ENCODE assay signal across 1 cellular context in the genomic region with DNA sequence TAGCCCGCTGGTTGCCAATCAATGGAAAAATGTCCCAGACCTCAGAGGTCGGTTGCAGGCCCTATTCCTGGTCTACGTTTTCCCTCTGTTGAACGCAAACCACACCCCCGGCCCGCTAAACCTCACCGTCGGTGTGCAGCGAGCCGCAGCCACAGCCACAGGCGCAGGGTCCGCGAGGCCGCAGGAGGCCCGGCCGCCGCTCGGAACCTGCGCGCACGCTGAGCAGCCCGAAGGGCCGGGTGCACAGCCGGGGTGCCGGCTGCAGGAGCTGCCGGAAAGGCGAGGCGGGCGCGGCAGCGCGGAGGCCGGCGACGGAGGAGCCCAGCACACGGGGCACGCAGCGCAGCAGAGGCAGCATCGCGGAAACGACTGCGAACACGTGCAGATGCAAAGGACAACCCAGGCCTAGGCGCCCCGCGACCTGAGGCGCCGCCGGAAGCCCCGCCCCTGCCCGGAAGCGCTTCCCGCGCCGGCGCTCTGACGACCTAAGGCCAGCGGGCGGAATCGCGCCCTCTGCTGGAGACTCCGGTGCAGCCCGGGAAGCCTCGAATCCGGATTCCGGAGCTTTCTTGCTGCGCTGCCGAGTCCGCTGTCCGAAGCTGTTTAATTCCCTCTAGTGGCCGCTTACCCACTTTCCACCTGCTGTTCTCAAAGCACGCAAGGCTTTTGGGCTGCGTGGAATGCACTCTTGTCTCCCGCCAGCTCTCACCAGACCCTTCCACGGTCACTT.
TF ChIP-seq lines count a peak whose summit lies in the region.

A gene with protein sequence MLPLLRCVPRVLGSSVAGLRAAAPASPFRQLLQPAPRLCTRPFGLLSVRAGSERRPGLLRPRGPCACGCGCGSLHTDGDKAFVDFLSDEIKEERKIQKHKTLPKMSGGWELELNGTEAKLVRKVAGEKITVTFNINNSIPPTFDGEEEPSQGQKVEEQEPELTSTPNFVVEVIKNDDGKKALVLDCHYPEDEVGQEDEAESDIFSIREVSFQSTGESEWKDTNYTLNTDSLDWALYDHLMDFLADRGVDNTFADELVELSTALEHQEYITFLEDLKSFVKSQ (minus strand): TSS at position 440 of the 730 bp plus-strand sequence. CDS start 82 bp downstream, at position 358.

TF ChIP-seq in GM12878, 131 proteins besides CTCF, POLR2A, EP300 and RAD21 (continued from another document and continues in another):
- TF ChIP-seq, protein P1, sequence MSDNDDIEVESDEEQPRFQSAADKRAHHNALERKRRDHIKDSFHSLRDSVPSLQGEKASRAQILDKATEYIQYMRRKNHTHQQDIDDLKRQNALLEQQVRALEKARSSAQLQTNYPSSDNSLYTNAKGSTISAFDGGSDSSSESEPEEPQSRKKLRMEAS (IDR thresholded peaks at IDR 0.05; ENCODE audit: low read depth, low read length): peak; percentile 94
- TF ChIP-seq, protein P2, sequence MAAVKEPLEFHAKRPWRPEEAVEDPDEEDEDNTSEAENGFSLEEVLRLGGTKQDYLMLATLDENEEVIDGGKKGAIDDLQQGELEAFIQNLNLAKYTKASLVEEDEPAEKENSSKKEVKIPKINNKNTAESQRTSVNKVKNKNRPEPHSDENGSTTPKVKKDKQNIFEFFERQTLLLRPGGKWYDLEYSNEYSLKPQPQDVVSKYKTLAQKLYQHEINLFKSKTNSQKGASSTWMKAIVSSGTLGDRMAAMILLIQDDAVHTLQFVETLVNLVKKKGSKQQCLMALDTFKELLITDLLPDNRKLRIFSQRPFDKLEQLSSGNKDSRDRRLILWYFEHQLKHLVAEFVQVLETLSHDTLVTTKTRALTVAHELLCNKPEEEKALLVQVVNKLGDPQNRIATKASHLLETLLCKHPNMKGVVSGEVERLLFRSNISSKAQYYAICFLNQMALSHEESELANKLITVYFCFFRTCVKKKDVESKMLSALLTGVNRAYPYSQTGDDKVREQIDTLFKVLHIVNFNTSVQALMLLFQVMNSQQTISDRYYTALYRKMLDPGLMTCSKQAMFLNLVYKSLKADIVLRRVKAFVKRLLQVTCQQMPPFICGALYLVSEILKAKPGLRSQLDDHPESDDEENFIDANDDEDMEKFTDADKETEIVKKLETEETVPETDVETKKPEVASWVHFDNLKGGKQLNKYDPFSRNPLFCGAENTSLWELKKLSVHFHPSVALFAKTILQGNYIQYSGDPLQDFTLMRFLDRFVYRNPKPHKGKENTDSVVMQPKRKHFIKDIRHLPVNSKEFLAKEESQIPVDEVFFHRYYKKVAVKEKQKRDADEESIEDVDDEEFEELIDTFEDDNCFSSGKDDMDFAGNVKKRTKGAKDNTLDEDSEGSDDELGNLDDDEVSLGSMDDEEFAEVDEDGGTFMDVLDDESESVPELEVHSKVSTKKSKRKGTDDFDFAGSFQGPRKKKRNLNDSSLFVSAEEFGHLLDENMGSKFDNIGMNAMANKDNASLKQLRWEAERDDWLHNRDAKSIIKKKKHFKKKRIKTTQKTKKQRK (IDR thresholded peaks at IDR 0.05; ENCODE audit: low read depth, low read length): no peak
- TF ChIP-seq POU2F2 (IDR thresholded peaks at IDR 0.05; ENCODE audit: borderline replicate concordance, low read depth, low read length) (peak; percentile 58; the same call in 2 of the 3 replicates), IKZF1 (conservative IDR thresholded peaks at IDR 0.05) (peak; percentile 88), MYC (IDR thresholded peaks at IDR 0.05; ENCODE audit: insufficient read depth, insufficient read length, insufficient replicate concordance, low read length, severe bottlenecking) (peak; percentile 97), TAF1 (IDR thresholded peaks at IDR 0.05; ENCODE audit: borderline replicate concordance, low read depth, low read length) (peak; percentile 74), ETV6 (conservative IDR thresholded peaks at IDR 0.05 in 1 of 2, IDR thresholded peaks at IDR 0.05 in 1 of 2; ENCODE audit: borderline replicate concordance in 1 of 2, low read depth in 1 of 2) (0 out of 4 replicates have a peak, but pooled peaks of 1 of the 2 experiments have one; percentile 6), TARDBP (IDR thresholded peaks at IDR 0.05; ENCODE audit: borderline replicate concordance) (no peak), BHLHE40 (IDR thresholded peaks at IDR 0.05; ENCODE audit: borderline replicate concordance in 1 of 2, low read depth in 2 of 2, low read length in 1 of 2) (peak; percentile 89 to 97), CREB1 (IDR thresholded peaks at IDR 0.05; ENCODE audit: low read depth) (peak; percentile 49; the same call in 1 of the 2 replicates), SIX5 (IDR thresholded peaks at IDR 0.05; ENCODE audit: low read depth, low read length, severe bottlenecking) (no peak), PAX5 (IDR thresholded peaks at IDR 0.05; ENCODE audit: borderline replicate concordance, low read depth, low read length) (peak; percentile 79; the same call in 1 of the 2 replicates), WRNIP1 (IDR thresholded peaks at IDR 0.05; ENCODE audit: borderline replicate concordance, low read depth, low read length) (no peak), CHD1 (IDR thresholded peaks at IDR 0.05; ENCODE audit: low read depth, low read length) (no peak), NBN (IDR thresholded peaks at IDR 0.05) (peak; percentile 77), RAD51 (IDR thresholded peaks at IDR 0.05) (no peak), CBX5 (IDR thresholded peaks at IDR 0.05; ENCODE audit: low read depth) (no peak), ZNF24 (IDR thresholded peaks at IDR 0.05) (0 out of 2 replicates have a peak, but pooled peaks have one; percentile 38), RB1 (IDR thresholded peaks at IDR 0.05; ENCODE audit: borderline replicate concordance) (peak; percentile 78; the same call in 1 of the 2 replicates), MEF2B (IDR thresholded peaks at IDR 0.05; ENCODE audit: partially characterized antibody, poor library complexity, severe bottlenecking) (no peak), NR2C2 (IDR thresholded peaks at IDR 0.05; ENCODE audit: borderline replicate concordance, control insufficient read depth, insufficient read length, low read depth) (no peak), POLR2AphosphoS2 (IDR thresholded peaks at IDR 0.05; ENCODE audit: low read depth, low read length) (0 out of 2 replicates have a peak, but pooled peaks have one; percentile 54), CHD2 (IDR thresholded peaks at IDR 0.05; ENCODE audit: borderline replicate concordance, low read depth, low read length) (0 out of 2 replicates have a peak, but pooled peaks have one; percentile 34), CHD4 (IDR thresholded peaks at IDR 0.05) (no peak), IRF4 (IDR thresholded peaks at IDR 0.05; ENCODE audit: low read depth, low read length) (peak; percentile 47; the same call in 1 of the 2 replicates), SP1 (IDR thresholded peaks at IDR 0.05; ENCODE audit: low read depth, low read length) (peak; percentile 47), NRF1 (conservative IDR thresholded peaks at IDR 0.05; ENCODE audit: low read depth, low read length) (peak; percentile 67), TBL1XR1 (IDR thresholded peaks at IDR 0.05; ENCODE audit: low read depth, low read length) (no peak)
- TF ChIP-seq, protein P3, sequence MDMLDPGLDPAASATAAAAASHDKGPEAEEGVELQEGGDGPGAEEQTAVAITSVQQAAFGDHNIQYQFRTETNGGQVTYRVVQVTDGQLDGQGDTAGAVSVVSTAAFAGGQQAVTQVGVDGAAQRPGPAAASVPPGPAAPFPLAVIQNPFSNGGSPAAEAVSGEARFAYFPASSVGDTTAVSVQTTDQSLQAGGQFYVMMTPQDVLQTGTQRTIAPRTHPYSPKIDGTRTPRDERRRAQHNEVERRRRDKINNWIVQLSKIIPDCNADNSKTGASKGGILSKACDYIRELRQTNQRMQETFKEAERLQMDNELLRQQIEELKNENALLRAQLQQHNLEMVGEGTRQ (IDR thresholded peaks at IDR 0.05; ENCODE audit: borderline replicate concordance, low read depth, low read length): no peak; the same call in 1 of the 2 replicates
- TF ChIP-seq, protein P4, sequence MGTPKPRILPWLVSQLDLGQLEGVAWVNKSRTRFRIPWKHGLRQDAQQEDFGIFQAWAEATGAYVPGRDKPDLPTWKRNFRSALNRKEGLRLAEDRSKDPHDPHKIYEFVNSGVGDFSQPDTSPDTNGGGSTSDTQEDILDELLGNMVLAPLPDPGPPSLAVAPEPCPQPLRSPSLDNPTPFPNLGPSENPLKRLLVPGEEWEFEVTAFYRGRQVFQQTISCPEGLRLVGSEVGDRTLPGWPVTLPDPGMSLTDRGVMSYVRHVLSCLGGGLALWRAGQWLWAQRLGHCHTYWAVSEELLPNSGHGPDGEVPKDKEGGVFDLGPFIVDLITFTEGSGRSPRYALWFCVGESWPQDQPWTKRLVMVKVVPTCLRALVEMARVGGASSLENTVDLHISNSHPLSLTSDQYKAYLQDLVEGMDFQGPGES (IDR thresholded peaks at IDR 0.05): no peak
- TF ChIP-seq, protein P5, sequence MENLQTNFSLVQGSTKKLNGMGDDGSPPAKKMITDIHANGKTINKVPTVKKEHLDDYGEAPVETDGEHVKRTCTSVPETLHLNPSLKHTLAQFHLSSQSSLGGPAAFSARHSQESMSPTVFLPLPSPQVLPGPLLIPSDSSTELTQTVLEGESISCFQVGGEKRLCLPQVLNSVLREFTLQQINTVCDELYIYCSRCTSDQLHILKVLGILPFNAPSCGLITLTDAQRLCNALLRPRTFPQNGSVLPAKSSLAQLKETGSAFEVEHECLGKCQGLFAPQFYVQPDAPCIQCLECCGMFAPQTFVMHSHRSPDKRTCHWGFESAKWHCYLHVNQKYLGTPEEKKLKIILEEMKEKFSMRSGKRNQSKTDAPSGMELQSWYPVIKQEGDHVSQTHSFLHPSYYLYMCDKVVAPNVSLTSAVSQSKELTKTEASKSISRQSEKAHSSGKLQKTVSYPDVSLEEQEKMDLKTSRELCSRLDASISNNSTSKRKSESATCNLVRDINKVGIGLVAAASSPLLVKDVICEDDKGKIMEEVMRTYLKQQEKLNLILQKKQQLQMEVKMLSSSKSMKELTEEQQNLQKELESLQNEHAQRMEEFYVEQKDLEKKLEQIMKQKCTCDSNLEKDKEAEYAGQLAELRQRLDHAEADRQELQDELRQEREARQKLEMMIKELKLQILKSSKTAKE (IDR thresholded peaks at IDR 0.05; ENCODE audit: low read depth, poor library complexity, severe bottlenecking): no peak
- TF ChIP-seq, protein P6, sequence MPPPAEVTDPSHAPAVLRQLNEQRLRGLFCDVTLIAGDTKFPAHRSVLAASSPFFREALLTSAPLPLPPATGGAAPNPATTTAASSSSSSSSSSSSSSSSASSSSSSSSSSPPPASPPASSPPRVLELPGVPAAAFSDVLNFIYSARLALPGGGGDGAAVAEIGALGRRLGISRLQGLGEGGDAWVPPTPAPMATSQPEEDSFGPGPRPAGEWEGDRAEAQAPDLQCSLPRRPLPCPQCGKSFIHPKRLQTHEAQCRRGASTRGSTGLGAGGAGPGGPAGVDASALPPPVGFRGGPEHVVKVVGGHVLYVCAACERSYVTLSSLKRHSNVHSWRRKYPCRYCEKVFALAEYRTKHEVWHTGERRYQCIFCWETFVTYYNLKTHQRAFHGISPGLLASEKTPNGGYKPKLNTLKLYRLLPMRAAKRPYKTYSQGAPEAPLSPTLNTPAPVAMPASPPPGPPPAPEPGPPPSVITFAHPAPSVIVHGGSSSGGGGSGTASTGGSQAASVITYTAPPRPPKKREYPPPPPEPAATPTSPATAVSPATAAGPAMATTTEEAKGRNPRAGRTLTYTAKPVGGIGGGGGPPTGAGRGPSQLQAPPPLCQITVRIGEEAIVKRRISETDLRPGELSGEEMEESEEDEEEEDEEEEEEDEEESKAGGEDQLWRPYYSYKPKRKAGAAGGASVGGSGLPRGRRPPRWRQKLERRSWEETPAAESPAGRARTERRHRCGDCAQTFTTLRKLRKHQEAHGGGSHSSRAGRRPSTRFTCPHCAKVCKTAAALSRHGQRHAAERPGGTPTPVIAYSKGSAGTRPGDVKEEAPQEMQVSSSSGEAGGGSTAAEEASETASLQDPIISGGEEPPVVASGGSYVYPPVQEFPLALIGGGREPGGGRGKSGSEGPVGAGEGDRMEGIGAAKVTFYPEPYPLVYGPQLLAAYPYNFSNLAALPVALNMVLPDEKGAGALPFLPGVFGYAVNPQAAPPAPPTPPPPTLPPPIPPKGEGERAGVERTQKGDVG (CRISPR knock-in tag; IDR thresholded peaks at IDR 0.05): no peak
- TF ChIP-seq, protein P7, sequence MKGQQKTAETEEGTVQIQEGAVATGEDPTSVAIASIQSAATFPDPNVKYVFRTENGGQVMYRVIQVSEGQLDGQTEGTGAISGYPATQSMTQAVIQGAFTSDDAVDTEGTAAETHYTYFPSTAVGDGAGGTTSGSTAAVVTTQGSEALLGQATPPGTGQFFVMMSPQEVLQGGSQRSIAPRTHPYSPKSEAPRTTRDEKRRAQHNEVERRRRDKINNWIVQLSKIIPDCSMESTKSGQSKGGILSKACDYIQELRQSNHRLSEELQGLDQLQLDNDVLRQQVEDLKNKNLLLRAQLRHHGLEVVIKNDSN (IDR thresholded peaks at IDR 0.05; ENCODE audit: borderline replicate concordance, extremely low read length, insufficient read depth, low read depth, low read length): no peak
- TF ChIP-seq, protein P8, sequence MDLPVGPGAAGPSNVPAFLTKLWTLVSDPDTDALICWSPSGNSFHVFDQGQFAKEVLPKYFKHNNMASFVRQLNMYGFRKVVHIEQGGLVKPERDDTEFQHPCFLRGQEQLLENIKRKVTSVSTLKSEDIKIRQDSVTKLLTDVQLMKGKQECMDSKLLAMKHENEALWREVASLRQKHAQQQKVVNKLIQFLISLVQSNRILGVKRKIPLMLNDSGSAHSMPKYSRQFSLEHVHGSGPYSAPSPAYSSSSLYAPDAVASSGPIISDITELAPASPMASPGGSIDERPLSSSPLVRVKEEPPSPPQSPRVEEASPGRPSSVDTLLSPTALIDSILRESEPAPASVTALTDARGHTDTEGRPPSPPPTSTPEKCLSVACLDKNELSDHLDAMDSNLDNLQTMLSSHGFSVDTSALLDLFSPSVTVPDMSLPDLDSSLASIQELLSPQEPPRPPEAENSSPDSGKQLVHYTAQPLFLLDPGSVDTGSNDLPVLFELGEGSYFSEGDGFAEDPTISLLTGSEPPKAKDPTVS (IDR thresholded peaks at IDR 0.05; ENCODE audit: low read depth, low read length): no peak
- TF ChIP-seq, protein P9, sequence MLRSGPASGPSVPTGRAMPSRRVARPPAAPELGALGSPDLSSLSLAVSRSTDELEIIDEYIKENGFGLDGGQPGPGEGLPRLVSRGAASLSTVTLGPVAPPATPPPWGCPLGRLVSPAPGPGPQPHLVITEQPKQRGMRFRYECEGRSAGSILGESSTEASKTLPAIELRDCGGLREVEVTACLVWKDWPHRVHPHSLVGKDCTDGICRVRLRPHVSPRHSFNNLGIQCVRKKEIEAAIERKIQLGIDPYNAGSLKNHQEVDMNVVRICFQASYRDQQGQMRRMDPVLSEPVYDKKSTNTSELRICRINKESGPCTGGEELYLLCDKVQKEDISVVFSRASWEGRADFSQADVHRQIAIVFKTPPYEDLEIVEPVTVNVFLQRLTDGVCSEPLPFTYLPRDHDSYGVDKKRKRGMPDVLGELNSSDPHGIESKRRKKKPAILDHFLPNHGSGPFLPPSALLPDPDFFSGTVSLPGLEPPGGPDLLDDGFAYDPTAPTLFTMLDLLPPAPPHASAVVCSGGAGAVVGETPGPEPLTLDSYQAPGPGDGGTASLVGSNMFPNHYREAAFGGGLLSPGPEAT (IDR thresholded peaks at IDR 0.05; ENCODE audit: low read depth): peak; percentile 58; the same call in 1 of the 2 replicates
- TF ChIP-seq, protein P10, sequence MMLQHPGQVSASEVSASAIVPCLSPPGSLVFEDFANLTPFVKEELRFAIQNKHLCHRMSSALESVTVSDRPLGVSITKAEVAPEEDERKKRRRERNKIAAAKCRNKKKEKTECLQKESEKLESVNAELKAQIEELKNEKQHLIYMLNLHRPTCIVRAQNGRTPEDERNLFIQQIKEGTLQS (IDR thresholded peaks at IDR 0.05; ENCODE audit: borderline replicate concordance, extremely low read depth, low read depth, low read length): peak; percentile 38; the same call in 1 of the 2 replicates
